In genomic region chr9:5876026-5876425, GRCh38 we compare ENCODE assay signal across 31 cellular contexts. TPM values are rescaled to one million over a fixed set of nuclear protein-coding genes. Genes with fewer than 3 reads are reported as not detected.
DNase-seq lines count a peak whose midpoint lies in the region; ATAC-seq and TF ChIP-seq lines count a peak whose summit lies in the region.
"Had no signal": no experiment of that assay in that cellular context is flagged by ENCODE, and none has a peak within 500 bp of the region (broad histone marks: within the 10 kb centered on the region; RNA-seq: fewer than 3 reads in every experiment).

No MANE protein-coding gene starts in this region.

- no peaks in the 10 kb centered on the region for H4K20me1 ChIP-seq in Loucy (ENCODE audit: insufficient read depth, low read length, poor library complexity, severe bottlenecking)
- H4K20me1 ChIP-seq in PC-9 (ENCODE audit: insufficient read depth) = no peaks in the 10 kb centered on the region
- H4K20me1 ChIP-seq: BLaER1 treated with 17β-estradiol and CSF1 and Interleukin-3, amounts not matched to agents 10 nM and 100 nM had no signal

- intact Hi-C loops in PC-9 (cut with micrococcal nuclease; ENCODE audit: unreplicated experiment) = no loop called here

- POLR2A ChIA-PET in PC-9 (lab: Charles Lee; ENCODE audit: unreplicated experiment) = no interaction called here

- peaks cover 16% of the 10 kb centered on the region for H3K4me1 Mint-ChIP-seq in stimulated activated memory B cell treated with anti-CD40 and anti-IgM and Interleukin-4, amounts not matched to agents 10 μg/mL and 1 μg/mL and 100 μg/mL, for 72 hours
- H3K4me1 Mint-ChIP-seq: nephron had no signal

- H3K9me3 ChIP-seq in Loucy (ENCODE audit: insufficient read depth, low read depth, low read length) (no peaks in the 10 kb centered on the region), PC-9 (ENCODE audit: insufficient read depth, low read depth) (no peaks in the 10 kb centered on the region)
- H3K9me3 ChIP-seq: BLaER1 treated with 17β-estradiol and CSF1 and Interleukin-3, amounts not matched to agents 10 nM and 100 nM; lower lobe of right lung; MG63; Peyer's patch; tibial nerve had no signal

- no peak overlapping the region for H3K9ac ChIP-seq in Loucy (ENCODE audit: low read depth, low read length, poor library complexity, severe bottlenecking)
- H3K9ac ChIP-seq: BLaER1 treated with 17β-estradiol and CSF1 and Interleukin-3, amounts not matched to agents 10 nM and 100 nM had no signal

- peak overlapping the region; percentile 28; the same call in 1 of the 2 replicates for H2AFZ ChIP-seq in Loucy (ENCODE audit: low read length)
- no peak overlapping the region for H2AFZ ChIP-seq in PC-9

- H3K4me1 ChIP-seq in Loucy (ENCODE audit: insufficient read depth, low read length, poor library complexity, severe bottlenecking) (peaks cover 36% of the 10 kb centered on the region), PC-9 (replicated peaks; ENCODE audit: insufficient read depth) (peaks cover 20% of the 10 kb centered on the region)
- H3K4me1 ChIP-seq: lower lobe of right lung, Peyer's patch, tibial nerve had no signal

- H3K4me2 ChIP-seq in Loucy (ENCODE audit: low read depth, low read length, poor library complexity, severe bottlenecking) (peak overlapping the region; percentile 13), PC-9 (no peak overlapping the region)
- H3K4me2 ChIP-seq: BLaER1 treated with 17β-estradiol and CSF1 and Interleukin-3, amounts not matched to agents 10 nM and 100 nM had no signal

- BruUV-seq in PC-9 (replicated peaks; lab: Mats Ljungman, UMichigan) = no TSS peak

- H3K27ac Mint-ChIP-seq in stimulated activated memory B cell treated with anti-CD40 and anti-IgM and Interleukin-4, amounts not matched to agents 10 μg/mL and 1 μg/mL and 100 μg/mL, for 72 hours = no peak overlapping the region
- H3K27ac Mint-ChIP-seq: activated naive CD8-positive, alpha-beta T cell treated with anti-CD3 and anti-CD28 coated beads, Interleukin-2, amount 10 ng/mL, durations not matched to agents 7 days and 5 days; nephron had no signal

- H3K27ac ChIP-seq in PC-9 = no peak overlapping the region
- H3K27ac ChIP-seq: BLaER1 treated with 17β-estradiol and CSF1 and Interleukin-3, amounts not matched to agents 10 nM and 100 nM; lower lobe of right lung; ovary; Peyer's patch; skin epidermis; tibial nerve had no signal

- DNase-seq in GM13977 (ENCODE audit: low spot score) (peak; percentile 47), PC-9 (no peak), cerebellum (ENCODE audit: low spot score) (no peak)
- no peak for DNase-seq in activated naive CD4-positive, alpha-beta T cell (lab: John Stamatoyannopoulos, UW)
- DNase-seq: activated CD4-positive, alpha-beta T cell treated with anti-CD3 and anti-CD28 coated beads, Interleukin-2, amount 50 U/mL, for 48 hours; activated effector memory CD4-positive, alpha-beta T cell treated with anti-CD3 and anti-CD28 coated beads, Interleukin-2, amount 50 U/mL, for 16 hours; activated naive CD8-positive, alpha-beta T cell treated with anti-CD3 and anti-CD28 coated beads, Interleukin-2, amount 10 ng/mL, durations not matched to agents 7 days and 5 days; activated T-cell treated with anti-CD3 and anti-CD28 coated beads for 4 hours; kidney glomerular epithelial cell; lower lobe of right lung; MG63; NCI-H1417; NCI-H2029 treated with DMSO at 0.1 percent for 48 hours; NCI-H2227 treated with DMSO at 0.1 percent for 48 hours; NCI-H526 treated with DMSO at 0.1 percent for 48 hours; ovary; Peyer's patch; retina; stimulated activated CD4-positive, alpha-beta T cell treated with anti-CD3 and anti-CD28 coated beads, Interleukin-1b, Interleukin-23, amount 100 ng/mL, for 48 hours; stimulated activated CD8-positive, alpha-beta memory T cell treated with anti-CD3 and anti-CD28 coated beads, Interleukin-4, amount 100 ng/mL, for 48 hours; SW 1271 had no signal

- peak; percentile 72 for ATAC-seq in GM21619 (IDR thresholded peaks at IDR 0.05; ENCODE audit: unreplicated experiment)
- peak; percentile 43 for ATAC-seq in stimulated activated memory B cell treated with anti-CD40 and anti-IgM and Interleukin-4, amounts not matched to agents 10 μg/mL and 1 μg/mL and 100 μg/mL, for 72 hours
- ATAC-seq: lower lobe of right lung had no signal

- H3K79me2 ChIP-seq in Loucy (ENCODE audit: insufficient read depth, low read length) (no peaks in the 10 kb centered on the region), PC-9 (ENCODE audit: low read depth) (no peaks in the 10 kb centered on the region)

- H3K4me3 ChIP-seq in Loucy (ENCODE audit: low read length, poor library complexity, severe bottlenecking) (no peak overlapping the region), PC-9 (no peak overlapping the region)
- H3K4me3 ChIP-seq: BLaER1 treated with 17β-estradiol and CSF1 and Interleukin-3, amounts not matched to agents 10 nM and 100 nM; lower lobe of right lung; MG63; ovary; Peyer's patch; skin epidermis; tibial nerve had no signal

- in situ Hi-C loops in GM13977 (cut with MboI; ENCODE audit: low pct_unique_long_range_greater_than_20kb, low sequenced_read_pairs, unreplicated experiment) = loop anchor here (25.0 kb wide), 1 partner anchor 436 kb away; no protein-coding TSS in a partner anchor

- H3K9me2 ChIP-seq in Loucy (replicated peaks; ENCODE audit: low read depth, low read length) (no peaks in the 10 kb centered on the region), PC-9 (ENCODE audit: insufficient read depth) (no peaks in the 10 kb centered on the region)

- peaks cover 25% of the 10 kb centered on the region for H3K36me3 Mint-ChIP-seq in stimulated activated memory B cell treated with anti-CD40 and anti-IgM and Interleukin-4, amounts not matched to agents 10 μg/mL and 1 μg/mL and 100 μg/mL, for 72 hours

- H3F3A ChIP-seq in Loucy (ENCODE audit: low read depth) (no peaks in the 10 kb centered on the region), PC-9 (ENCODE audit: insufficient read depth, low read depth) (peaks cover 14% of the 10 kb centered on the region; the same call in 1 of the 2 replicates)

- H3K27me3 ChIP-seq in Loucy (ENCODE audit: insufficient read depth, low read length, poor library complexity, severe bottlenecking) (no peaks in the 10 kb centered on the region), PC-9 (ENCODE audit: insufficient read depth, low read depth) (no peaks in the 10 kb centered on the region)
- H3K27me3 ChIP-seq: BLaER1 treated with 17β-estradiol and CSF1 and Interleukin-3, amounts not matched to agents 10 nM and 100 nM; MG63; ovary; Peyer's patch; tibial nerve had no signal

- H3K27me3 Mint-ChIP-seq in stimulated activated memory B cell treated with anti-CD40 and anti-IgM and Interleukin-4, amounts not matched to agents 10 μg/mL and 1 μg/mL and 100 μg/mL, for 72 hours = no peaks in the 10 kb centered on the region
- H3K27me3 Mint-ChIP-seq: activated naive CD8-positive, alpha-beta T cell treated with anti-CD3 and anti-CD28 coated beads, Interleukin-2, amount 10 ng/mL, durations not matched to agents 7 days and 5 days had no signal

- CTCF ChIA-PET in PC-9 (lab: Charles Lee) = no interaction called here

- TF ChIP-seq CTCF in GM13977 (IDR thresholded peaks at IDR 0.05; ENCODE audit: extremely low read depth, insufficient read depth, missing control alignments) (no peak), Loucy (conservative IDR thresholded peaks at IDR 0.05; ENCODE audit: low read length) (no peak), PC-9 (conservative IDR thresholded peaks at IDR 0.05) (no peak)

- no peak overlapping the region for H3K4me3 Mint-ChIP-seq in stimulated activated memory B cell treated with anti-CD40 and anti-IgM and Interleukin-4, amounts not matched to agents 10 μg/mL and 1 μg/mL and 100 μg/mL, for 72 hours
- H3K4me3 Mint-ChIP-seq: activated naive CD8-positive, alpha-beta T cell treated with anti-CD3 and anti-CD28 coated beads, Interleukin-2, amount 10 ng/mL, durations not matched to agents 7 days and 5 days; nephron had no signal

- H3K36me3 ChIP-seq in Loucy (ENCODE audit: insufficient read depth, low read length) = no peaks in the 10 kb centered on the region
- no peaks in the 10 kb centered on the region for H3K36me3 ChIP-seq in PC-9 (ENCODE audit: low read depth)
- H3K36me3 ChIP-seq: BLaER1 treated with 17β-estradiol and CSF1 and Interleukin-3, amounts not matched to agents 10 nM and 100 nM; lower lobe of right lung; MG63; ovary; Peyer's patch had no signal

- H3K9me3 Mint-ChIP-seq in stimulated activated memory B cell treated with anti-CD40 and anti-IgM and Interleukin-4, amounts not matched to agents 10 μg/mL and 1 μg/mL and 100 μg/mL, for 72 hours = peaks cover 3% of the 10 kb centered on the region
- H3K9me3 Mint-ChIP-seq: activated naive CD8-positive, alpha-beta T cell treated with anti-CD3 and anti-CD28 coated beads, Interleukin-2, amount 10 ng/mL, durations not matched to agents 7 days and 5 days; nephron had no signal

RNA-seq across cellular contexts. Expression of gene MLANA, which starts 14.7 kb away (rescaled TPM):
- total RNA-seq in PC-9 (2021) = not detected in 2 replicates
- not detected for total RNA-seq in cerebellum
- total RNA-seq: activated naive CD8-positive, alpha-beta T cell treated with anti-CD3 and anti-CD28 coated beads, Interleukin-2, amount 10 ng/mL, durations not matched to agents 7 days and 5 days; astrocyte; cardiac septum; fibroblast of villous mesenchyme; lower lobe of right lung; ovary; Peyer's patch; tibial nerve had no signal

RNA-seq across cellular contexts. Expression of gene ERMP1, which starts 43.1 kb away (rescaled TPM):
- total RNA-seq in PC-9 (2021) (51.0 and 64.6 TPM in 2 replicates), cerebellum (24.9 TPM)
